In the genomic region with DNA sequence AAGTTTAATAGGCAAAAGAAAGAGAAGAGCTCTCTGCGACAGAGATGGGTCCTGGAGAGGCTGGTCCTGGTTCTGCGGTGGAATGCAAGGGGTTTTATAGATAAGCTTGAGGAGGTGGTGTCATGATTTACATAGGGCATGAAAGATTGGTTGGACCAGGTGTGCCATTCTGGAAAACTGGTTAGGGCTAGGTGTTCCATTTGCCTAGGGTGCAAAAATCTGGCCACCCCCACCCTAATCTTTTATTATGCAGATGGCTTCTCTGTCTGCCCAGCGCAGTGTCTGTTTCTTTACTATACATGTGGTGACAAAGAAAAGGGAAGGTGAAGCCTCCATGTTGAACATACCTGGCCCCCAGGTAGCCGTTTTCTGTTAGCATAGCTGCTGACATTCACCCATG, we compare ENCODE assay signal across 14 cellular contexts.
"Had no signal": no experiment of that assay in that cellular context is flagged by ENCODE, and none has a peak within 500 bp of the region (broad histone marks: within the 10 kb centered on the region; RNA-seq: fewer than 3 reads in every experiment).

No MANE protein-coding gene starts in this region.

- H3K27me3 ChIP-seq: esophagus muscularis mucosa, heart right ventricle, thyroid gland had no signal

- DNase-seq: activated CD4-positive, alpha-beta memory T cell treated with anti-CD3 and anti-CD28 coated beads for 36 hours; activated CD4-positive, alpha-beta T cell treated with anti-CD3 and anti-CD28 coated beads for 36 hours; activated T-cell treated with anti-CD3 and anti-CD28 coated beads for 4 hours; effector CD8-positive, alpha-beta T cell; heart right ventricle; mammary epithelial cell; right cardiac atrium; stimulated activated CD4-positive, alpha-beta T cell treated with anti-CD3 and anti-CD28 coated beads, Interleukin-2, amount 100 ng/mL, for 24 hours; stimulated activated naive CD4-positive, alpha-beta T cell treated with Interleukin-2 at 50 U/mL for 16 hours; thyroid gland had no signal

- H3K9me3 ChIP-seq: thyroid gland had no signal

- H3K4me3 Mint-ChIP-seq: activated CD4-positive, alpha-beta memory T cell treated with anti-CD3 and anti-CD28 coated beads for 36 hours; activated CD4-positive, alpha-beta T cell treated with anti-CD3 and anti-CD28 coated beads for 36 hours; activated naive CD8-positive, alpha-beta T cell; activated T-helper 1 cell treated with anti-CD3 and anti-CD28 coated beads, Interleukin-12 subunit alpha, Interleukin-12 subunit beta, Interleukin-2, Interleukin-4 antibody, amounts not matched to agents 30 ng/mL and 10 ng/mL and 1 ng/mL, durations not matched to agents 14 hours and 24 hours and 36 hours; dendritic cell treated with granulocyte-macrophage colony-stimulating factor and Interleukin-4, amounts not matched to agents 40 ng/mL and 50 ng/mL, for 4 days had no signal

- H3K4me1 Mint-ChIP-seq: activated CD4-positive, alpha-beta T cell treated with anti-CD3 and anti-CD28 coated beads for 36 hours had no signal

- H3K27ac Mint-ChIP-seq: activated CD4-positive, alpha-beta memory T cell treated with anti-CD3 and anti-CD28 coated beads for 36 hours; activated CD4-positive, alpha-beta T cell treated with anti-CD3 and anti-CD28 coated beads for 36 hours; activated naive CD8-positive, alpha-beta T cell; activated T-helper 1 cell treated with anti-CD3 and anti-CD28 coated beads, Interleukin-12 subunit alpha, Interleukin-12 subunit beta, Interleukin-2, Interleukin-4 antibody, amounts not matched to agents 30 ng/mL and 10 ng/mL and 1 ng/mL, durations not matched to agents 14 hours and 24 hours and 36 hours; dendritic cell treated with granulocyte-macrophage colony-stimulating factor and Interleukin-4, amounts not matched to agents 40 ng/mL and 50 ng/mL, for 4 days had no signal

- H3K27me3 Mint-ChIP-seq: activated CD4-positive, alpha-beta memory T cell treated with anti-CD3 and anti-CD28 coated beads for 36 hours; activated CD4-positive, alpha-beta T cell treated with anti-CD3 and anti-CD28 coated beads for 36 hours; activated naive CD8-positive, alpha-beta T cell; dendritic cell treated with granulocyte-macrophage colony-stimulating factor and Interleukin-4, amounts not matched to agents 40 ng/mL and 50 ng/mL, for 4 days had no signal

- H3K36me3 ChIP-seq: esophagus muscularis mucosa, thyroid gland had no signal

- H3K4me3 ChIP-seq: esophagus muscularis mucosa, heart right ventricle, thyroid gland had no signal

- H3K27ac ChIP-seq: esophagus muscularis mucosa, heart right ventricle, thyroid gland had no signal

- ATAC-seq: activated CD4-positive, alpha-beta T cell treated with anti-CD3 and anti-CD28 coated beads for 36 hours; heart right ventricle; right cardiac atrium had no signal
